1 cellular context compared by ENCODE assay signal in the genomic region with DNA sequence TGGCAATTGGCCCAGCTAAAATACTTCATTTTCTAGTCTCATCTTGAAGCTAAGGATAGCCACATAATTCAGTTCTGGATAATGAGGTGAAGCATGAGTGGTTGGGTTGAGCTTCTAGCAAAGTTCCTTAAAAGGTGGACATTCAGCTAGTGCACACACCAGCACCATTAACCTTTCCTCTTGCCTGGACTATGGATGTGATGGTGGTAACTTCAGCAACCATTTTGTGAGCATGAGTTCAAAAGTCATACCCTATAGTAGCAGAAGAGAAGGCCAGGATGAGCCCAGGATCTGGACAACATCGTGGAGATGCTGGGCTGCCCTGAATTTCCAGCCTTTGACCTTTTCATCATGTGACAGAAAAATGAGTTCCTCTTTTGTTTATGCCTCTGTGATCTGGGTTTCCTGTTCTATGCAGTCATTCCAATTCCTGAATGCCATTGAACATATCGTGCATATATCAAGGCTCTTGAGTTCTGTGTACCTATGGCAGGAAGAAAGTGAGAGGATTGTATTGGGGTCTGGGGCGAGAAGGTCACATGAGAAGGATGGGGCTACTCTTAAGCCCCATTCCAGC.
A peak's percentile ranks its signal among the peaks of the same experiment; 100 is the strongest.
TF ChIP-seq lines count a peak whose summit lies in the region.

No MANE protein-coding gene starts in this region.

TF ChIP-seq in K562, 482 proteins besides CTCF, POLR2A, EP300 and RAD21 (continued from another document):
- TF ChIP-seq NR2C2 (CRISPR knock-in tag; IDR thresholded peaks at IDR 0.05) (no peak; the same call in 1 of the 2 replicates), NR2C2 (tag; IDR thresholded peaks at IDR 0.05) (peak; percentile 62; the same call in 1 of the 2 replicates), CBX1 (IDR thresholded peaks at IDR 0.05; ENCODE audit: low read depth) (peak; percentile 43; the same call in 1 of the 2 replicates), MXI1 (IDR thresholded peaks at IDR 0.05; ENCODE audit: low read depth, low read length) (no peak), ADNP (tag; IDR thresholded peaks at IDR 0.05) (0 out of 2 replicates have a peak, but pooled peaks have one; percentile 43)
